ENCODE assay signal across 28 cellular contexts in genomic region chr5:173423452-173424117, GRCh38.
"Had no signal": no experiment of that assay in that cellular context is flagged by ENCODE, and none has a peak within 500 bp of the region (broad histone marks: within the 10 kb centered on the region; RNA-seq: fewer than 3 reads in every experiment).

No MANE protein-coding gene starts in this region.

- H3K4me1 Mint-ChIP-seq: memory B cell; natural killer cell; stimulated activated naive CD8-positive, alpha-beta T cell treated with anti-CD3 and anti-CD28 coated beads, Interleukin-15, amount 100 ng/mL, for 72 hours had no signal

- H3K4me3 ChIP-seq: dorsolateral prefrontal cortex, gastroesophageal sphincter, heart right ventricle, lung, ovary, psoas muscle, smooth muscle cell, suprapubic skin, transverse colon, upper lobe of right lung, uterus had no signal

- H3K36me3 Mint-ChIP-seq: memory B cell, natural killer cell had no signal

- H3K27ac ChIP-seq: dorsolateral prefrontal cortex, epithelial cell of prostate, foreskin keratinocyte, gastroesophageal sphincter, ovary, psoas muscle, suprapubic skin, transverse colon, upper lobe of right lung, uterus had no signal

- H3K9me3 ChIP-seq: ovary, psoas muscle, suprapubic skin, upper lobe of right lung, uterus had no signal

- H3K27ac Mint-ChIP-seq: memory B cell; natural killer cell; stimulated activated naive CD8-positive, alpha-beta T cell treated with anti-CD3 and anti-CD28 coated beads, Interleukin-15, amount 100 ng/mL, for 72 hours had no signal

- H3K9me3 Mint-ChIP-seq: natural killer cell had no signal

- ATAC-seq: esophagus mucosa; foreskin keratinocyte; gastroesophageal sphincter; left colon; natural killer cell; psoas muscle; sciatic nerve; stimulated activated naive CD8-positive, alpha-beta T cell treated with anti-CD3 and anti-CD28 coated beads, Interleukin-15, amount 100 ng/mL, for 72 hours; upper lobe of right lung had no signal

- DNase-seq: dorsolateral prefrontal cortex; effector CD4-positive, alpha-beta T cell; foreskin keratinocyte; heart right ventricle; hippocampal formation; left colon; natural killer cell; occipital lobe; ovary; posterior cingulate gyrus; psoas muscle; stimulated activated CD4-positive, alpha-beta T cell treated with anti-CD3 and anti-CD28 coated beads, Interleukin-12 subunit alpha, Interleukin-12 subunit beta, amount 100 ng/mL, for 4 hours; stimulated activated CD4-positive, alpha-beta T cell treated with anti-CD3 and anti-CD28 coated beads, Interleukin-1b, Interleukin-23, amount 100 ng/mL, for 48 hours; stimulated activated CD4-positive, alpha-beta T cell treated with anti-CD3 and anti-CD28 coated beads, Interleukin-4, amount 100 ng/mL, for 1 hour; stimulated activated CD8-positive, alpha-beta memory T cell treated with anti-CD3 and anti-CD28 coated beads, Interleukin-4, amount 100 ng/mL, for 48 hours; stimulated activated naive CD4-positive, alpha-beta T cell; stimulated activated naive CD8-positive, alpha-beta T cell treated with anti-CD3 and anti-CD28 coated beads, Interleukin-15, amount 100 ng/mL, for 72 hours; transverse colon; upper lobe of right lung; uterus had no signal

- H3K4me1 ChIP-seq: foreskin keratinocyte, heart right ventricle, psoas muscle, suprapubic skin, transverse colon, upper lobe of right lung, uterus had no signal

- H3K4me2 ChIP-seq: smooth muscle cell had no signal

- H3K4me3 Mint-ChIP-seq: memory B cell; natural killer cell; stimulated activated naive CD8-positive, alpha-beta T cell treated with anti-CD3 and anti-CD28 coated beads, Interleukin-15, amount 100 ng/mL, for 72 hours had no signal

- H3K36me3 ChIP-seq: gastroesophageal sphincter, heart right ventricle, ovary, suprapubic skin, transverse colon, upper lobe of right lung, uterus had no signal

- H3K27me3 ChIP-seq: dorsolateral prefrontal cortex, foreskin keratinocyte, gastroesophageal sphincter, heart right ventricle, ovary, suprapubic skin, transverse colon, upper lobe of right lung, uterus had no signal
